In the genomic region with DNA sequence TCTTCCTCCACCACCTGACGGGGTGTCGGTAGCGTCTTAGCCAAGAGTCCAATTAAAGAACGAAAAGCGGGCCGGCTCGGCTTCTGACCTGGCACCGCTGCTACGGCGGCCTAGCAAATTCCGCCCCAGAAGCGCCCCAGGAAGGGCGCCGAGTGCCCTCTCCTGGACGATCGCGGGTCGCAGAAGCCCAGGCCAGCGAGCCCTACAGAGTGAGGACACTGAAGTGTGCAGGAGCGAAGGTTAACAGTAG, we compare ENCODE assay signal across 6 cellular contexts.
DNase-seq lines count a peak whose midpoint lies in the region; ATAC-seq and TF ChIP-seq lines count a peak whose summit lies in the region.

No MANE protein-coding gene starts in this region.

- no peaks in the 10 kb centered on the region for H3K36me3 ChIP-seq in parathyroid adenoma (ENCODE audit: control insufficient read depth, insufficient read depth, low read length)

- TF ChIP-seq CTCF in parathyroid adenoma (IDR thresholded peaks at IDR 0.05): no peak

- H3K4me2 ChIP-seq in parathyroid adenoma (ENCODE audit: low read length): peak overlapping the region; percentile 89

- peak overlapping the region; percentile 87 for H3K27ac Mint-ChIP-seq in dendritic cell treated with granulocyte-macrophage colony-stimulating factor and Interleukin-4, amounts not matched to agents 40 ng/mL and 50 ng/mL, for 4 days

- peak overlapping the region; percentile 93 for H3K4me3 ChIP-seq in parathyroid adenoma (ENCODE audit: low read depth, low read length)

- peaks cover 32% of the 10 kb centered on the region for H3K36me3 Mint-ChIP-seq in dendritic cell treated with granulocyte-macrophage colony-stimulating factor and Interleukin-4, amounts not matched to agents 40 ng/mL and 50 ng/mL, for 4 days (ENCODE audit: low read depth)

- peaks cover 7% of the 10 kb centered on the region for H3K4me1 ChIP-seq in parathyroid adenoma

- no peaks in the 10 kb centered on the region for H3K9me3 ChIP-seq in parathyroid adenoma (ENCODE audit: control insufficient read depth, low read length)

- H3K27ac ChIP-seq in parathyroid adenoma: peak overlapping the region; percentile 95

- H3K79me2 ChIP-seq in parathyroid adenoma: peaks cover 23% of the 10 kb centered on the region

- peak overlapping the region; percentile 91 for H3K4me3 Mint-ChIP-seq in dendritic cell treated with granulocyte-macrophage colony-stimulating factor and Interleukin-4, amounts not matched to agents 40 ng/mL and 50 ng/mL, for 4 days

- H3K4me1 Mint-ChIP-seq in dendritic cell treated with granulocyte-macrophage colony-stimulating factor and Interleukin-4, amounts not matched to agents 40 ng/mL and 50 ng/mL, for 4 days (ENCODE audit: low read depth): peaks cover 51% of the 10 kb centered on the region

- H3K9ac ChIP-seq in parathyroid adenoma: peak overlapping the region; percentile 9

- peak; percentile 23 for ATAC-seq in HG03095 (IDR thresholded peaks at IDR 0.05; ENCODE audit: unreplicated experiment)

- intact Hi-C loops in dendritic cell treated with granulocyte-macrophage colony-stimulating factor and Interleukin-4, amounts not matched to agents 40 ng/mL and 50 ng/mL, for 4 days (cut with micrococcal nuclease): loop anchor here (2.0 kb wide), 1 partner anchor 32 kb away; a partner anchor contains a TSS

- no peaks in the 10 kb centered on the region for H3K27me3 ChIP-seq in parathyroid adenoma (ENCODE audit: control insufficient read depth, insufficient read depth, low read length)

- DNase-seq in DMS79 (lab: John Stamatoyannopoulos, UW) (peak; percentile 52), iPS-NIHi11 (ENCODE audit: low spot score) (no peak), GM19240 (ENCODE audit: insufficient read length, low spot score) (no peak)

- H3K27me3 Mint-ChIP-seq in dendritic cell treated with granulocyte-macrophage colony-stimulating factor and Interleukin-4, amounts not matched to agents 40 ng/mL and 50 ng/mL, for 4 days: peaks cover 22% of the 10 kb centered on the region

- peak overlapping the region; percentile 95 for H2AFZ ChIP-seq in parathyroid adenoma

- no peaks in the 10 kb centered on the region for H3K9me3 Mint-ChIP-seq in dendritic cell treated with granulocyte-macrophage colony-stimulating factor and Interleukin-4, amounts not matched to agents 40 ng/mL and 50 ng/mL, for 4 days
